ENCODE assay signal across 18 cellular contexts in genomic region chr2:14530506-14530905, GRCh38.
A peak's percentile ranks its signal among the peaks of the same experiment; 100 is the strongest.
DNase-seq lines count a peak whose midpoint lies in the region; ATAC-seq and TF ChIP-seq lines count a peak whose summit lies in the region.
"Had no signal": no experiment of that assay in that cellular context is flagged by ENCODE, and none has a peak within 500 bp of the region (broad histone marks: within the 10 kb centered on the region; RNA-seq: fewer than 3 reads in every experiment).

No MANE protein-coding gene starts in this region.

- CTCF ChIA-PET in Calu3 (lab: Charles Lee) = no interaction called here

- no peak for TF ChIP-seq CTCF in astrocyte of the cerebellum (IDR thresholded peaks at IDR 0.05; ENCODE audit: low read depth, low read length, missing control alignments)
- no peak for TF ChIP-seq CTCF in Calu3 (IDR thresholded peaks at IDR 0.05; ENCODE audit: unreplicated experiment)

- ATAC-seq in HG03571 (IDR thresholded peaks at IDR 0.05; ENCODE audit: unreplicated experiment) (no peak), HG03342 (IDR thresholded peaks at IDR 0.05; ENCODE audit: unreplicated experiment) (no peak)
- ATAC-seq: HCT116 had no signal

- in situ Hi-C loops in astrocyte of the cerebellum (cut with HindIII; ENCODE audit: low sequenced_read_pairs) = no loop called here

- BruUV-seq in Calu3 (replicated peaks; lab: Mats Ljungman, UMichigan) = no TSS peak

- H3K4me1 Mint-ChIP-seq in Calu3 (ENCODE audit: low read depth, unreplicated experiment) = no peaks in the 10 kb centered on the region

- DNase-seq in AG20443 (ENCODE audit: low spot score) = peak; percentile 15
- DNase-seq in HCEC 1CT = peak; percentile 35
- peak; percentile 8 for DNase-seq in astrocyte of the cerebellum (ENCODE audit: low read depth)
- DNase-seq in fibroblast of peridontal ligament (ENCODE audit: extremely low read depth) = peak; percentile 4
- DNase-seq in NCI-H2171 treated with DMSO at 0.1 percent for 48 hours (lab: John Stamatoyannopoulos, UW) = no peak
- DNase-seq in Calu3 = no peak
- DNase-seq: KG1, MG63, NCI-H1092 treated with DMSO at 0.1 percent for 48 hours, NCI-H1694 treated with DMSO at 0.1 percent for 48 hours, NCI-H446 treated with DMSO at 0.1 percent for 48 hours, NCI-H748 treated with DMSO at 0.1 percent for 48 hours, PC-9, Right ventricle myocardium superior had no signal

- no peak overlapping the region for H3K4me3 ChIP-seq in astrocyte of the cerebellum (ENCODE audit: low read depth, low read length)
- H3K4me3 ChIP-seq: BLaER1 treated with 17β-estradiol and CSF1 and Interleukin-3, amounts not matched to agents 10 nM and 100 nM; MG63; PC-9 had no signal

- H3K9me3 Mint-ChIP-seq in Calu3 (ENCODE audit: low read depth, unreplicated experiment) = peaks cover 4% of the 10 kb centered on the region

- intact Hi-C loops in Calu3 (cut with micrococcal nuclease; ENCODE audit: unreplicated experiment) = no loop called here

- H3K36me3 Mint-ChIP-seq in Calu3 (ENCODE audit: insufficient read depth, unreplicated experiment) = no peaks in the 10 kb centered on the region

- no peaks in the 10 kb centered on the region for H3K27me3 Mint-ChIP-seq in Calu3 (ENCODE audit: unreplicated experiment)

- H3K4me3 Mint-ChIP-seq in Calu3 (ENCODE audit: low read depth, unreplicated experiment) = no peak overlapping the region

- no peak overlapping the region for H3K27ac Mint-ChIP-seq in Calu3 (ENCODE audit: unreplicated experiment)

Comparison
In these comparisons a context has a peak if more than half of its experiments do, and no peak if none do; other contexts are left out.
1. DNase-seq: peak in AG20443 (single experiment), HCEC 1CT (single experiment), astrocyte of the cerebellum (single experiment) and fibroblast of peridontal ligament (single experiment); none in NCI-H2171 treated with DMSO at 0.1 percent for 48 hours (single experiment) and Calu3 (single experiment).